Comparison of ENCODE assay signal across 11 cellular contexts in the genomic region with DNA sequence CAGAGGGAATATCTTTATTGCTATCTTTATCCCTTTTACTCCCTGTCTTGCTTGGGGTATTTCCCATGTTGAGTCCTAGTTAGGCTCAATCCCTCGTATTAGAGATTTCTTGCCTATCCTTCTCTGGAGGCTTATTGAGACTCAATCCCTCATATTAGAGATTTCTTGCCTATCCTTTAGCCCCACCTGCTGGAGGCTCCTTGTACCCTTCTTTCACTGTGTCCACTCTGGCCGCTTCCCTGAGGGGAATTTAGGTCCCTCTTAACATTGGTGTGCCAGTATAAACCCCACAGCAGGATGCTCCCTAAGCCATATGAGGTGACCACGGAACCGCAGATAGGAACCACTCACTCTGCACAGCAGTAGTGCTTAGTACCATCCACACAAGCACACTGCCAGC.
DNase-seq lines count a peak whose midpoint lies in the region; ATAC-seq, FAIRE-seq and TF ChIP-seq lines count a peak whose summit lies in the region.
"Had no signal": no experiment of that assay in that cellular context is flagged by ENCODE, and none has a peak within 500 bp of the region (broad histone marks: within the 10 kb centered on the region; RNA-seq: fewer than 3 reads in every experiment).

No MANE protein-coding gene starts in this region.

- H3K4me2 ChIP-seq in H1 (ENCODE audit: insufficient read depth in 1 of 2, low read depth in 2 of 2, low read length in 2 of 2), result no peak overlapping the region

- H3K79me1 ChIP-seq in H1 (ENCODE audit: low read depth, low read length), result no peaks in the 10 kb centered on the region

- no peak overlapping the region for H2AFZ ChIP-seq in H1 (ENCODE audit: low read length)

- FAIRE-seq in H1 (lab: Jason Lieb, UNC), result no peak
- FAIRE-seq: G401.6 had no signal

- no peak overlapping the region for H2BK120ac ChIP-seq in H1 (replicated peaks; ENCODE audit: low read depth, low read length)

- no peak overlapping the region for H2BK5ac ChIP-seq in H1 (ENCODE audit: low read depth, low read length)

- no peak for TF ChIP-seq POLR2A in H1 (IDR thresholded peaks at IDR 0.05; ENCODE audit: control extremely low read depth in 1 of 2, low read depth in 2 of 2, low read length in 2 of 2)

- ATAC-seq in GM19023 (IDR thresholded peaks at IDR 0.05; ENCODE audit: unreplicated experiment) (no peak), HG03039 (IDR thresholded peaks at IDR 0.05; ENCODE audit: unreplicated experiment) (no peak), left cardiac atrium (no peak)

- WGBS in H1 (ENCODE audit: extremely low coverage in 1 of 2, insufficient coverage in 1 of 2, insufficient read length in 1 of 2, insufficient replicate concordance in 2 of 2, low coverage in 1 of 2, low lambda C conversion rate in 2 of 2, missing lambda C conversion rate in 1 of 2), 2 experiments, result 88% methylated on average over 4 of the region's 4 CpGs; no CpG with 5 or more reads in 1 of the 2 experiments

- H2BK12ac ChIP-seq in H1 (ENCODE audit: low read depth, low read length), result no peak overlapping the region

- no peak overlapping the region for H4K91ac ChIP-seq in H1 (replicated peaks; ENCODE audit: insufficient read length, low read length)

- H3K23me2 ChIP-seq in H1 (ENCODE audit: low read depth, low read length), result no peaks in the 10 kb centered on the region

- H3K36me3 ChIP-seq in NT2/D1 (ENCODE audit: insufficient read depth, insufficient read length, low read length), result no peaks in the 10 kb centered on the region
- peaks cover 0 to 6% (median 0%) of the 10 kb centered on the region in 4 experiments; a peak in 1 of 8 replicates for H3K36me3 ChIP-seq in H1 (ENCODE audit: control insufficient read depth in 2 of 4, insufficient read depth in 4 of 4, low read length in 3 of 4)

- H3K4me3 ChIP-seq in AG10803 (ENCODE audit: low read length) (no peak overlapping the region), NT2/D1 (ENCODE audit: insufficient read length, low read depth) (no peak overlapping the region), H1 (ENCODE audit: extremely low read depth in 1 of 4, insufficient read depth in 2 of 4, low read depth in 3 of 4, low read length in 4 of 4) (no peak overlapping the region)

- intact Hi-C loops in left cardiac atrium (cut with DNase I), result no loop called here

- no peak overlapping the region for H3K18ac ChIP-seq in H1 (ENCODE audit: extremely low read depth, low read length)

- H3K27ac ChIP-seq in H1 (ENCODE audit: low read depth, low read length), result no peak overlapping the region

- H4K5ac ChIP-seq in H1 (ENCODE audit: insufficient read length, low read depth, low read length), result no peak overlapping the region

- no peak overlapping the region for H3K14ac ChIP-seq in H1 (ENCODE audit: insufficient read length)

- H4K20me1 ChIP-seq in H1 (replicated peaks in 1 of 2; ENCODE audit: control insufficient read depth in 1 of 2, insufficient read depth in 2 of 2, low read length in 2 of 2), result no peaks in the 10 kb centered on the region

- H3K56ac ChIP-seq in H1 (replicated peaks; ENCODE audit: insufficient read length, low read depth, low read length), result no peak overlapping the region

- no peak overlapping the region for H3K4ac ChIP-seq in H1 (replicated peaks; ENCODE audit: insufficient read length, low read depth, low read length)

- H3K9me3 ChIP-seq in NT2/D1 (ENCODE audit: insufficient read depth, low read length) (peaks cover 31% of the 10 kb centered on the region), H1 (ENCODE audit: insufficient read depth in 2 of 2, low read depth in 1 of 2, low read length in 1 of 2) (peaks cover 14 to 20% of the 10 kb centered on the region in 2 experiments)

- no peak overlapping the region for H4K8ac ChIP-seq in H1 (ENCODE audit: extremely low read depth, insufficient read depth, low read length)

- no peak overlapping the region for H3K23ac ChIP-seq in H1 (ENCODE audit: insufficient read length)

- H2BK15ac ChIP-seq in H1 (ENCODE audit: low read length), result no peak overlapping the region

- TF ChIP-seq EP300 in H1 (IDR thresholded peaks at IDR 0.05; ENCODE audit: borderline replicate concordance in 1 of 2, low read depth in 2 of 2, low read length in 2 of 2), result no peak

- H3K79me2 ChIP-seq in H1 (ENCODE audit: control insufficient read depth in 1 of 2, insufficient read depth in 2 of 2, low read length in 2 of 2), result no peaks in the 10 kb centered on the region

- H3K4me1 ChIP-seq in NT2/D1 (ENCODE audit: insufficient read depth, insufficient read length), result no peaks in the 10 kb centered on the region
- H3K4me1 ChIP-seq in H1 (replicated peaks in 1 of 4; ENCODE audit: control insufficient read depth in 3 of 4, insufficient read depth in 4 of 4, low read length in 3 of 4), result no peaks in the 10 kb centered on the region

- CTCF ChIA-PET in H1 (lab: Charles Lee; ENCODE audit: partially characterized antibody), result no interaction called here

- DNase-seq in AG10803 (ENCODE audit: low read depth) (no peak), NT2/D1 (ENCODE audit: low read depth, low spot score) (peak; percentile 16), H1 (ENCODE audit: low read depth in 1 of 2, low spot score in 2 of 2) (peak in 1 of 2 experiments; percentile 71), 8988T (no peak), left cardiac atrium (no peak)
- DNase-seq: NCI-H1930, T-helper 9 cell had no signal

- POLR2A ChIA-PET in H1 (lab: Charles Lee; ENCODE audit: partially characterized antibody), result no interaction called here

- H2BK20ac ChIP-seq in H1 (ENCODE audit: low read length), result no peak overlapping the region

- TF ChIP-seq RAD21 in H1 (IDR thresholded peaks at IDR 0.05 in 1 of 2, conservative IDR thresholded peaks at IDR 0.05 in 1 of 2; ENCODE audit: low read depth in 2 of 2, low read length in 2 of 2), result peak; percentile 72 to 74

- no peak overlapping the region for H2AK5ac ChIP-seq in H1 (ENCODE audit: low read depth, low read length)

- H3K27me3 ChIP-seq in NT2/D1 (ENCODE audit: insufficient read depth, insufficient read length) (no peaks in the 10 kb centered on the region), H1 (replicated peaks in 1 of 4; ENCODE audit: control insufficient read depth in 3 of 4, extremely low read depth in 1 of 4, insufficient read depth in 3 of 4, low read length in 3 of 4) (no peaks in the 10 kb centered on the region)

- TF ChIP-seq CTCF in AG10803 (conservative IDR thresholded peaks at IDR 0.05; ENCODE audit: low read length) (peak; percentile 23; the same call in 1 of the 2 replicates), GM12874 (IDR thresholded peaks at IDR 0.05; ENCODE audit: insufficient read depth, low read depth, low read length) (0 out of 2 replicates have a peak, but pooled peaks have one; percentile 4), H1 (IDR thresholded peaks at IDR 0.05; ENCODE audit: control extremely low read depth in 1 of 3, insufficient read depth in 1 of 3, low read depth in 1 of 3, low read length in 3 of 3) (peak; percentile 20 to 49 (median 39))

- H3K9ac ChIP-seq in NT2/D1 (ENCODE audit: insufficient read length, low read depth), result no peak overlapping the region
- H3K9ac ChIP-seq in H1 (replicated peaks in 1 of 4; ENCODE audit: extremely low read depth in 1 of 4, low read depth in 3 of 4, low read length in 3 of 4), result no peak overlapping the region

TF ChIP-seq in H1, 55 proteins besides CTCF, POLR2A, EP300 and RAD21:
- TF ChIP-seq KDM5A (IDR thresholded peaks at IDR 0.05; ENCODE audit: low read length), result no peak
- TF ChIP-seq SUZ12 (IDR thresholded peaks at IDR 0.05; ENCODE audit: low read length), result no peak
- TF ChIP-seq SP1 (IDR thresholded peaks at IDR 0.05; ENCODE audit: low read depth, low read length), result no peak
- no peak for TF ChIP-seq EGR1 (IDR thresholded peaks at IDR 0.05; ENCODE audit: borderline replicate concordance, low read depth, low read length)
- TF ChIP-seq POLR2AphosphoS5 (IDR thresholded peaks at IDR 0.05; ENCODE audit: low read depth, low read length), result no peak
- no peak for TF ChIP-seq CHD1 (IDR thresholded peaks at IDR 0.05; ENCODE audit: low read depth, low read length)
- no peak for TF ChIP-seq KDM4A (IDR thresholded peaks at IDR 0.05; ENCODE audit: low read depth, low read length, severe bottlenecking)
- TF ChIP-seq SP2 (IDR thresholded peaks at IDR 0.05; ENCODE audit: low read length), result no peak
